ENCODE assay signal across 20 cellular contexts in the genomic region with DNA sequence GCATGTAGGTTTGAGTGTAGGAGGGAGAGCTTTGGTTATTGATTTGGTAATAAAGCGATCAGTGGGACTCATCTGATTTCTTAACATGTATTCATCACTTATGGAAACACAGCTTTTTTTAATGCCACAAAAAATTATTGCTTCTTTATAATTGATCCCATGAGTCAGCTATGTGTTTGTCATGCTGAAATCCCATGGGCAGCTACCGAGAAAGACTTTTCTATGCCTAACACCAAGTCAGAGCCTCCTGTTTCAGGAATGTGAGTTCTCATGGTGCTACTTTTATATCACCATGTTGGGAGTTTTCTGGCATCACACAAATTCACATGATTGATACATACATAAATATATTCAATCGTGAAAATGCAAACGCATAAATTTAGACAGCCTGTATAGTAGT.
DNase-seq lines count a peak whose midpoint lies in the region; ATAC-seq and TF ChIP-seq lines count a peak whose summit lies in the region.
"Had no signal": no experiment of that assay in that cellular context is flagged by ENCODE, and none has a peak within 500 bp of the region (broad histone marks: within the 10 kb centered on the region; RNA-seq: fewer than 3 reads in every experiment).

No MANE protein-coding gene starts in this region.

- 76 to 85% methylated on average over 4 of the region's 4 CpGs for WGBS in transverse colon (ENCODE audit: low coverage in 1 of 2), 2 donors
- 85% methylated on average over 4 of the region's 4 CpGs for WGBS in smooth muscle cell (ENCODE audit: low lambda C conversion rate)

- H3K9me3 Mint-ChIP-seq in glutamatergic neuron (ENCODE audit: unreplicated experiment): peaks cover 1% of the 10 kb centered on the region
- H3K9me3 Mint-ChIP-seq: activated CD8-positive, alpha-beta T cell treated with anti-CD3 and anti-CD28 coated beads for 36 hours; natural killer cell treated with Interleukin-12 subunit alpha and Interleukin-12 subunit beta and Interleukin-15 and Interleukin-18, amount 100 ng/mL, for 72 hours had no signal

- DNase-seq in SK-MEL-5 (ENCODE audit: low read depth, low spot score) (peak; percentile 4), midbrain (lab: John Stamatoyannopoulos, UW) (peak; percentile 65), superior temporal gyrus (ENCODE audit: extremely low spot score) (peak; percentile 85), glutamatergic neuron (no peak), transverse colon (no peak), smooth muscle cell (lab: John Stamatoyannopoulos, UW; ENCODE audit: unreplicated experiment) (no peak)
- DNase-seq: activated CD4-positive, CD25-positive, alpha-beta regulatory T cell; activated CD8-positive, alpha-beta T cell treated with anti-CD3 and anti-CD28 coated beads for 36 hours; DND-41; KG1; mesendoderm; NCI-H187 had no signal

- intact Hi-C loops in transverse colon (cut with DNase I; ENCODE audit: low total_unique reads): no loop called here

- H3K4me3 ChIP-seq in transverse colon (no peak overlapping the region), smooth muscle cell (no peak overlapping the region)
- H3K4me3 ChIP-seq: prostate gland, SJSA1 had no signal

- H3K4me1 ChIP-seq in transverse colon: peaks cover 0 to 24% (median 13%) of the 10 kb centered on the region in 4 donors
- peaks cover 8% of the 10 kb centered on the region for H3K4me1 ChIP-seq in smooth muscle cell (ENCODE audit: low read depth)
- H3K4me1 ChIP-seq: breast epithelium, prostate gland had no signal

- no peaks in the 10 kb centered on the region for H3K9me3 ChIP-seq in transverse colon
- no peaks in the 10 kb centered on the region for H3K9me3 ChIP-seq in smooth muscle cell (replicated peaks; ENCODE audit: low read depth)
- H3K9me3 ChIP-seq: breast epithelium, prostate gland, SJSA1 had no signal

- H3K4me3 Mint-ChIP-seq in glutamatergic neuron (ENCODE audit: unreplicated experiment): no peak overlapping the region
- H3K4me3 Mint-ChIP-seq: activated CD8-positive, alpha-beta T cell treated with anti-CD3 and anti-CD28 coated beads for 36 hours; activated naive CD8-positive, alpha-beta T cell; natural killer cell treated with Interleukin-12 subunit alpha and Interleukin-12 subunit beta and Interleukin-15 and Interleukin-18, amount 100 ng/mL, for 72 hours had no signal

- H3K36me3 ChIP-seq in transverse colon: no peaks in the 10 kb centered on the region
- H3K36me3 ChIP-seq in smooth muscle cell (ENCODE audit: low read depth): no peaks in the 10 kb centered on the region
- H3K36me3 ChIP-seq: breast epithelium, prostate gland had no signal

- no peak for TF ChIP-seq POLR2A in transverse colon (IDR thresholded peaks at IDR 0.05)

- no peaks in the 10 kb centered on the region for H4K20me1 ChIP-seq in smooth muscle cell (ENCODE audit: low read depth)

- no peaks in the 10 kb centered on the region for H3K36me3 Mint-ChIP-seq in glutamatergic neuron (ENCODE audit: unreplicated experiment)
- H3K36me3 Mint-ChIP-seq: natural killer cell treated with Interleukin-12 subunit alpha and Interleukin-12 subunit beta and Interleukin-15 and Interleukin-18, amount 100 ng/mL, for 72 hours had no signal

- TF ChIP-seq CTCF in glutamatergic neuron (IDR thresholded peaks at IDR 0.05; ENCODE audit: partially characterized antibody, unreplicated experiment) (no peak), transverse colon (IDR thresholded peaks at IDR 0.05) (no peak), smooth muscle cell (IDR thresholded peaks at IDR 0.05; ENCODE audit: borderline replicate concordance, insufficient read depth, poor library complexity, severe bottlenecking) (no peak)

- in situ Hi-C loops in SK-MEL-5 (cut with HindIII; ENCODE audit: low pct_unique_long_range_greater_than_20kb, low sequenced_read_pairs): no loop called here
- in situ Hi-C loops in transverse colon (cut with MboI; ENCODE audit: low pct_ligation_motif_present in 1 of 4, low pct_unique_long_range_greater_than_20kb in 1 of 4, low sequenced_read_pairs in 3 of 4): no loop called here

- H3K4me1 Mint-ChIP-seq in glutamatergic neuron (ENCODE audit: low read depth, unreplicated experiment): peaks cover 12% of the 10 kb centered on the region

- H3K27me3 ChIP-seq in transverse colon (no peaks in the 10 kb centered on the region), smooth muscle cell (ENCODE audit: low read depth) (no peaks in the 10 kb centered on the region)
- H3K27me3 ChIP-seq: breast epithelium, SJSA1 had no signal

- H3K27me3 Mint-ChIP-seq in glutamatergic neuron (ENCODE audit: unreplicated experiment): no peaks in the 10 kb centered on the region
- H3K27me3 Mint-ChIP-seq: activated CD8-positive, alpha-beta T cell treated with anti-CD3 and anti-CD28 coated beads for 36 hours; activated naive CD8-positive, alpha-beta T cell; natural killer cell treated with Interleukin-12 subunit alpha and Interleukin-12 subunit beta and Interleukin-15 and Interleukin-18, amount 100 ng/mL, for 72 hours had no signal

- ATAC-seq in GM18502 (IDR thresholded peaks at IDR 0.05; ENCODE audit: poor library complexity, unreplicated experiment): no peak
- ATAC-seq: activated CD8-positive, alpha-beta T cell treated with anti-CD3 and anti-CD28 coated beads for 36 hours; esophagus mucosa; natural killer cell treated with Interleukin-12 subunit alpha and Interleukin-12 subunit beta and Interleukin-15 and Interleukin-18, amount 100 ng/mL, for 72 hours had no signal

- no peak overlapping the region for H3K9ac ChIP-seq in smooth muscle cell (ENCODE audit: low read depth)

- H2AFZ ChIP-seq in smooth muscle cell (ENCODE audit: low read depth): no peak overlapping the region

- no peak for TF ChIP-seq EP300 in transverse colon (IDR thresholded peaks at IDR 0.05; ENCODE audit: low read depth)

- peaks cover 9% of the 10 kb centered on the region for H3K79me2 ChIP-seq in smooth muscle cell (ENCODE audit: low read depth)

- H3K27ac ChIP-seq in cingulate gyrus (ENCODE audit: low read depth, low read length) (peak overlapping the region; percentile 89), transverse colon (no peak overlapping the region), smooth muscle cell (ENCODE audit: low read depth) (no peak overlapping the region)
- H3K27ac ChIP-seq: breast epithelium, prostate gland, SJSA1 had no signal

- peaks cover 8% of the 10 kb centered on the region for H3F3A ChIP-seq in smooth muscle cell (ENCODE audit: low read depth)

- no peak overlapping the region for H3K27ac Mint-ChIP-seq in glutamatergic neuron (ENCODE audit: unreplicated experiment)
- H3K27ac Mint-ChIP-seq: activated CD8-positive, alpha-beta T cell treated with anti-CD3 and anti-CD28 coated beads for 36 hours; activated naive CD8-positive, alpha-beta T cell; natural killer cell treated with Interleukin-12 subunit alpha and Interleukin-12 subunit beta and Interleukin-15 and Interleukin-18, amount 100 ng/mL, for 72 hours had no signal

- no peak overlapping the region for H3K4me2 ChIP-seq in smooth muscle cell

Comparison
In these comparisons a context has a peak if more than half of its experiments do, and no peak if none do; other contexts are left out.
1. DNase-seq: peak in SK-MEL-5 (single experiment), midbrain (single experiment) and superior temporal gyrus (single experiment); none in glutamatergic neuron (single experiment), transverse colon (single experiment) and smooth muscle cell (single experiment).